Comparison of ENCODE assay signal across 8 cellular contexts in genomic region chr22:43088616-43088978, GRCh38. TPM values are rescaled to one million over a fixed set of nuclear protein-coding genes. Genes with fewer than 3 reads are reported as not detected.
DNase-seq lines count a peak whose midpoint lies in the region; ATAC-seq and TF ChIP-seq lines count a peak whose summit lies in the region.

No MANE protein-coding gene starts in this region.

- 55 to 76% (median 58%) methylated on average over 9 of the region's 9 CpGs for WGBS in spleen, 5 donors

- intact Hi-C loops in spleen (cut with DNase I; ENCODE audit: low total_unique reads): no loop called here
- intact Hi-C loops in posterior vena cava (cut with DNase I): no loop called here

- H3K9me3 ChIP-seq in SJCRH30 (replicated peaks) (no peaks in the 10 kb centered on the region), spleen (no peaks in the 10 kb centered on the region)

- no peaks in the 10 kb centered on the region for H3K36me3 ChIP-seq in SJCRH30
- H3K36me3 ChIP-seq in spleen: no peaks in the 10 kb centered on the region

- H3K27ac ChIP-seq in SJCRH30 (no peak overlapping the region; the same call in 1 of the 2 replicates), foreskin keratinocyte (peak overlapping the region; percentile 37), spleen (peak overlapping the region in 6 of 8 donors; percentile 35 to 85 (median 80))

- no peak for TF ChIP-seq CTCF in foreskin keratinocyte (conservative IDR thresholded peaks at IDR 0.05)
- TF ChIP-seq CTCF in spleen (IDR thresholded peaks at IDR 0.05 in 8 of 11, conservative IDR thresholded peaks at IDR 0.05 in 3 of 11): no peak

- peak overlapping the region; percentile 68 for H3K4me3 ChIP-seq in SJCRH30
- H3K4me3 ChIP-seq in spleen: peak overlapping the region; percentile 80 to 97 (median 92)

- TF ChIP-seq POLR2A in spleen (IDR thresholded peaks at IDR 0.05): no peak

- H3K4me1 ChIP-seq in SJCRH30 (no peaks in the 10 kb centered on the region), foreskin keratinocyte (no peaks in the 10 kb centered on the region), spleen (peaks cover 9 to 29% (median 15%) of the 10 kb centered on the region in 6 donors)

- ATAC-seq in foreskin keratinocyte: peak; percentile 12
- no peak for ATAC-seq in GM21786 (IDR thresholded peaks at IDR 0.05; ENCODE audit: unreplicated experiment)

- DNase-seq in NCI-H526 treated with DMSO at 0.1 percent for 48 hours (lab: John Stamatoyannopoulos, UW): peak; percentile 22
- DNase-seq in NCI-H526 (lab: John Stamatoyannopoulos, UW): no peak
- peak in 1 of 2 experiments; percentile 29 for DNase-seq in SJCRH30
- no peak for DNase-seq in foreskin keratinocyte
- DNase-seq in spleen: no peak
- no peak for DNase-seq in posterior vena cava (ENCODE audit: low spot score)
- no peak for DNase-seq in COLO668 (lab: John Stamatoyannopoulos, UW; ENCODE audit: unreplicated experiment)

- no peaks in the 10 kb centered on the region for H3K27me3 ChIP-seq in SJCRH30
- no peaks in the 10 kb centered on the region for H3K27me3 ChIP-seq in foreskin keratinocyte
- H3K27me3 ChIP-seq in spleen (replicated peaks in 1 of 7): no peaks in the 10 kb centered on the region

RNA-seq across cellular contexts. Expression of gene TTLL1, which starts 0.6 kb away (rescaled TPM):
- 2.8 and 2.9 TPM in 2 replicates for total RNA-seq in SJCRH30 (2014; rRNA removed; shearing (Covaris generic))
- total RNA-seq in foreskin keratinocyte (1.8 and 2.3 TPM in 2 replicates), spleen (1 to 10 TPM; 2.9 to 5.6 (median 3.7) TPM), posterior vena cava (1 to 10 TPM; 5.0 to 7.2 TPM)
- polyA plus RNA-seq in foreskin keratinocyte (1.5 and 2.7 TPM in 2 replicates), spleen (1 to 10 TPM; 2.8 to 4.0 (median 3.5) TPM)

RNA-seq across cellular contexts. Expression of gene BIK, which starts 22.0 kb away (rescaled TPM):
- 0.14 TPM in 1 of 2 replicates, not detected in the other for total RNA-seq in SJCRH30 (2014; rRNA removed; shearing (Covaris generic))
- 7.4 and 11.8 TPM in 2 replicates for total RNA-seq in foreskin keratinocyte
- polyA plus RNA-seq in foreskin keratinocyte: 7.1 and 12.8 TPM in 2 replicates
- total RNA-seq in spleen: 1 to 10 TPM; 1.1 to 6.8 (median 2.5) TPM
- polyA plus RNA-seq in spleen: 10 to 100 TPM in 1 of 3 donors, 1 to 10 TPM in 2; 2.0 to 14.2 (median 2.1) TPM
- total RNA-seq in posterior vena cava: not detected

RNA-seq across cellular contexts. Expression of gene MCAT, which starts 54.6 kb away (rescaled TPM):
- total RNA-seq in SJCRH30 (2014; rRNA removed; shearing (Covaris generic)): 19.7 and 20.8 TPM in 2 replicates
- total RNA-seq in foreskin keratinocyte: 15.9 and 16.7 TPM in 2 replicates
- polyA plus RNA-seq in foreskin keratinocyte: 19.3 and 24.5 TPM in 2 replicates
- total RNA-seq in spleen: 10 to 100 TPM in 5 of 7 donors, 1 to 10 TPM in 2; 8.3 to 25.3 (median 11.3) TPM
- 10 to 100 TPM in 2 of 3 donors, 1 to 10 TPM in 1; 7.6 to 13.0 (median 11.7) TPM for polyA plus RNA-seq in spleen
- 10 to 100 TPM in 1 of 2 donors, 1 to 10 TPM in 1; 8.9 to 10.2 TPM for total RNA-seq in posterior vena cava
